8 cellular contexts compared by ENCODE assay signal in genomic region chr1:3900150-3900968, GRCh38. TPM values are rescaled to one million over a fixed set of nuclear protein-coding genes. Genes with fewer than 3 reads are reported as not detected.
DNase-seq lines count a peak whose midpoint lies in the region; ATAC-seq and TF ChIP-seq lines count a peak whose summit lies in the region.

Gene C1orf174, minus strand, starts transcription at chr1:3900272. Its CDS starts 86 bp downstream, at chr1:3900186.

- peak within 1 kb of the TSS; percentile 82 to 100 (median 96) for H3K4me3 ChIP-seq in esophagus squamous epithelium

- peak in 1 of 6 experiments; percentile 10 for TF ChIP-seq CTCF in esophagus squamous epithelium (IDR thresholded peaks at IDR 0.05)

- H3K36me3 ChIP-seq in esophagus squamous epithelium, result peaks cover 0 to 12% (median under 1%) of the 10 kb centered on the region in 3 donors

- WGBS in esophagus squamous epithelium, 2 donors, result 0% methylated on average over 4 to 15 of the region's 58 CpGs

- DNase-seq in DMS153 treated with DMSO at 0.1 percent for 48 hours (lab: John Stamatoyannopoulos, UW; ENCODE audit: unreplicated experiment), result peak; percentile 87
- DNase-seq in KBM-7, result peak; percentile 99
- peak; percentile 95 for DNase-seq in RKO (ENCODE audit: low spot score)
- peak; percentile 87 for DNase-seq in activated T-helper 1 cell treated with Interleukin-2 at 50 U/mL for 16 hours (ENCODE audit: low read depth)
- peak; percentile 99 for DNase-seq in esophagus squamous epithelium (lab: John Stamatoyannopoulos, UW)
- peak; percentile 99 for DNase-seq in myocyte (ENCODE audit: low read depth)
- DNase-seq in stimulated activated CD8-positive, alpha-beta memory T cell treated with anti-CD3 and anti-CD28 coated beads, Interleukin-7, amount 100 ng/mL, for 48 hours (ENCODE audit: extremely low read depth in 1 of 2, low read depth in 1 of 2), result peak; percentile 80 to 88

- TF ChIP-seq POLR2A in esophagus squamous epithelium (IDR thresholded peaks at IDR 0.05), result peak in 2 of 4 donors; percentile 35 to 44

- H3K27ac ChIP-seq in esophagus squamous epithelium, result peak within 1 kb of the TSS; percentile 92 to 99 (median 98)

- in situ Hi-C loops in KBM-7 (cut with MboI; ENCODE audit: low pct_unique_long_range_greater_than_20kb, low sequenced_read_pairs), result no loop called here

- intact Hi-C loops in esophagus squamous epithelium (cut with DNase I), result loop anchor here (5.0 kb wide), 1 partner anchor 43 kb away; the partner anchor contains the start of genes CEP104 and DFFB

- peak; percentile 77 for ATAC-seq in GM21717 (IDR thresholded peaks at IDR 0.05; ENCODE audit: unreplicated experiment)

- no peaks in the 10 kb centered on the region for H3K27me3 ChIP-seq in esophagus squamous epithelium

- H3K9me3 ChIP-seq in esophagus squamous epithelium, result peaks cover 0 to 11% (median 0%) of the 10 kb centered on the region in 3 donors

- peaks cover 6 to 40% (median 6%) of the 10 kb centered on the region in 3 donors for H3K4me1 ChIP-seq in esophagus squamous epithelium

RNA-seq across cellular contexts. Expression of gene C1orf174, which starts in this region (rescaled TPM):
- total RNA-seq in esophagus squamous epithelium (10 to 100 TPM; 14.1 to 25.4 (median 23.9) TPM), myocyte (23.4 and 28.3 TPM in 2 replicates)
- 19.9 TPM for polyA plus RNA-seq in myocyte (2012)

Comparison
In these comparisons a context has a peak if more than half of its experiments do, and no peak if none do; other contexts are left out.
1. Peak in every context shown above with its lines: DNase-seq, ATAC-seq, H3K4me3 ChIP-seq and H3K27ac ChIP-seq.